In the genomic region with DNA sequence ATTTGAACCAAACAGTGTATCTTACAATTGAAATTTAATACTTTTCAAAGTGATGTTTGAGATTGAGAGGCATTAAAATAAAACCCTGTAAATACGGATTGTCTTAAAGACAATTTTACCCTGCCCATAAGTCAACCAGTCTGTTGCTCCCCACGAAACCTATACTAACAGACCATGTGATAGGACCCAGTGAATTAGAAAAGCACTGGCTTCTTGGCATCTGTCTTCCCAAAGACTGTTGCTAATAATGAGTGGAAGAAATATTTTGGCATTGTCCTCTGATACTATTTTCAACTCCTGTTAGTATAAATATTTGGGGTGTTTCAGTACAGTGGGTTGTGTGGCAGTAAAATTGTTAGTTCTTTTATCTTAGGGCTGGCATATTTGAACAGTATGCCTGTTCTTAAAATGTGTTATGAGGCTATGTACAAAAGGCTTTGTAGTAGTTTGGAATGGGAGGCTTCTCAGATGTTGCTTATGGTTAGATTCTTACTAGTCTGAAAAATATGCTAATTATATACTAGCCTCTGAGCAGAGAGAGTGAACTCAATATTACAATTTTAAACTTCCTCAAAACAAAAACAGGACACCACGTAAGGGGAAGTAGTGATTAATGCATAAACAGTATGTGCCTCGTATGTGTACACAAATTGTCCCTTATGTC, we compare ENCODE assay signal across 8 cellular contexts.
A peak's percentile ranks its signal among the peaks of the same experiment; 100 is the strongest.
DNase-seq lines count a peak whose midpoint lies in the region; ATAC-seq, FAIRE-seq and TF ChIP-seq lines count a peak whose summit lies in the region.

No MANE protein-coding gene starts in this region.

- POLR2A ChIA-PET in activated CD4-positive, alpha-beta T cell treated with anti-CD3 and anti-CD28 coated beads for 36 hours (lab: Charles Lee), result interaction anchor here (0.7 kb wide), 1 partner anchor 100 kb away, joined by 3 read pairs; no protein-coding TSS in a partner anchor
- POLR2A ChIA-PET in GM12878 (lab: Charles Lee), result no interaction called here

- no peak; a peak in 1 of 4 replicates for TF ChIP-seq EP300 in GM12878 (IDR thresholded peaks at IDR 0.05; ENCODE audit: borderline replicate concordance in 1 of 2, control insufficient read depth in 1 of 2, low read depth in 2 of 2, low read length in 2 of 2)
- no peak for TF ChIP-seq EP300 in stomach (IDR thresholded peaks at IDR 0.05)

- RAD21 ChIA-PET in GM12878 (lab: Charles Lee; ENCODE audit: unreplicated experiment), result no interaction called here

- in situ Hi-C loops in GM12878 (cut with MboI), result no loop called here

- no peak overlapping the region for H3K4me3 Mint-ChIP-seq in activated CD4-positive, alpha-beta T cell treated with anti-CD3 and anti-CD28 coated beads for 36 hours

- BruUV-seq in GM12878 (replicated peaks; lab: Mats Ljungman, UMichigan), result no TSS peak

- peaks cover 67% of the 10 kb centered on the region for H3K4me1 Mint-ChIP-seq in activated CD4-positive, alpha-beta T cell treated with anti-CD3 and anti-CD28 coated beads for 36 hours

- H4K20me1 ChIP-seq in GM12878 (ENCODE audit: control insufficient read depth, insufficient read depth), result no peaks in the 10 kb centered on the region

- H3K36me3 ChIP-seq in GM12878 (ENCODE audit: control insufficient read depth in 2 of 2, insufficient read depth in 2 of 2, low read length in 1 of 2) (peaks cover 0 to 9% of the 10 kb centered on the region in 2 experiments; a peak in 2 of 4 replicates), stomach (peaks cover 0 to 10% (median 4%) of the 10 kb centered on the region in 4 donors), thyroid gland (no peaks in the 10 kb centered on the region)

- no peak for ATAC-seq in activated CD4-positive, alpha-beta T cell treated with anti-CD3 and anti-CD28 coated beads for 36 hours
- ATAC-seq in HG02981 (IDR thresholded peaks at IDR 0.05; ENCODE audit: unreplicated experiment) (peak; percentile 60), GM12878 (peak; percentile 80)

- SMC1A ChIA-PET in GM12878 (lab: Charles Lee; ENCODE audit: uncharacterized antibody, unreplicated experiment), result no interaction called here

- peak overlapping the region; percentile 37 for H2AFZ ChIP-seq in GM12878 (ENCODE audit: control insufficient read depth, low read depth, low read length)

- TF ChIP-seq POLR2A in GM12878 (IDR thresholded peaks at IDR 0.05; ENCODE audit: low read depth, low read length) (no peak), stomach (IDR thresholded peaks at IDR 0.05) (no peak), thyroid gland (IDR thresholded peaks at IDR 0.05) (no peak), lower leg skin (IDR thresholded peaks at IDR 0.05) (no peak)

- no peak for DNase-seq in activated CD4-positive, alpha-beta T cell treated with anti-CD3 and anti-CD28 coated beads for 36 hours
- DNase-seq in activated CD4-positive, alpha-beta T cell treated with anti-CD3 and anti-CD28 coated beads for 48 hours, result no peak
- DNase-seq in GM12878 (ENCODE audit: low read depth, low spot score) (no peak), stomach (no peak), COLO829 (ENCODE audit: low spot score) (no peak), thyroid gland (no peak), lower leg skin (ENCODE audit: low spot score in 2 of 2) (no peak)

- H3K79me2 ChIP-seq in GM12878 (ENCODE audit: control insufficient read depth, insufficient read depth, low read length), result peaks cover 36% of the 10 kb centered on the region

- intact Hi-C loops in activated CD4-positive, alpha-beta T cell treated with anti-CD3 and anti-CD28 coated beads for 36 hours (cut with DNase I, micrococcal nuclease), result no loop called here
- intact Hi-C loops in GM12878 (cut with micrococcal nuclease; ENCODE audit: unreplicated experiment) (no loop called here), stomach (cut with DNase I; ENCODE audit: low total_unique reads) (no loop called here), thyroid gland (cut with DNase I) (no loop called here), lower leg skin (cut with DNase I; ENCODE audit: low total_unique reads) (no loop called here)

- no peaks in the 10 kb centered on the region for H3K27me3 Mint-ChIP-seq in activated CD4-positive, alpha-beta T cell treated with anti-CD3 and anti-CD28 coated beads for 36 hours

- H3K27me3 ChIP-seq in GM12878 (replicated peaks in 1 of 2; ENCODE audit: control insufficient read depth in 2 of 2, insufficient read depth in 2 of 2, low read length in 1 of 2) (no peaks in the 10 kb centered on the region), stomach (no peaks in the 10 kb centered on the region), thyroid gland (no peaks in the 10 kb centered on the region)

- H3K4me3 ChIP-seq in GM12878 (0 out of 2 replicates have a peak overlapping the region, but pooled peaks have one; percentile 2), stomach (no peak overlapping the region), thyroid gland (replicated peaks in 1 of 3) (no peak overlapping the region), lower leg skin (ENCODE audit: low read depth, poor library complexity, severe bottlenecking) (no peak overlapping the region)

- CTCF ChIA-PET in activated CD4-positive, alpha-beta T cell treated with anti-CD3 and anti-CD28 coated beads for 36 hours (lab: Charles Lee), result interaction anchor here (1.0 kb wide), 1 partner anchor 22 kb away, joined by 3 read pairs; no protein-coding TSS in a partner anchor
- CTCF ChIA-PET in GM12878 (lab: Yijun Ruan, JAX), result interaction anchor here (0.8 to 1.1 kb wide), 2 partner anchors 9 to 22 kb away, joined by 4 to 5 read pairs; no protein-coding TSS in a partner anchor

- no peaks in the 10 kb centered on the region for H3K9me3 Mint-ChIP-seq in activated CD4-positive, alpha-beta T cell treated with anti-CD3 and anti-CD28 coated beads for 36 hours (ENCODE audit: low read depth)

- TF ChIP-seq RAD21 in GM12878 (IDR thresholded peaks at IDR 0.05; ENCODE audit: insufficient read depth, low read depth, low read length), result no peak

- H3K4me1 ChIP-seq in GM12878 (ENCODE audit: control insufficient read depth, insufficient read depth, low read length) (peaks cover 48% of the 10 kb centered on the region), stomach (peaks cover 26 to 59% (median 42%) of the 10 kb centered on the region in 4 donors), thyroid gland (no peaks in the 10 kb centered on the region)

- no peak overlapping the region; the same call in 1 of the 2 replicates for H3K9ac ChIP-seq in GM12878 (ENCODE audit: control insufficient read depth, insufficient read depth, low read length)

- no peak for FAIRE-seq in GM12878 (lab: Jason Lieb, UNC)

- TF ChIP-seq CTCF in GM12878 (IDR thresholded peaks at IDR 0.05 in 2 of 3, conservative IDR thresholded peaks at IDR 0.05 in 1 of 3; ENCODE audit: control insufficient read depth in 2 of 3, extremely low read depth in 1 of 3, insufficient read depth in 1 of 3, low read depth in 3 of 3, low read length in 3 of 3) (no peak), stomach (IDR thresholded peaks at IDR 0.05) (no peak), thyroid gland (IDR thresholded peaks at IDR 0.05) (no peak), lower leg skin (IDR thresholded peaks at IDR 0.05) (no peak)

- 46% methylated on average over 4 of the region's 4 CpGs for WGBS in GM12878 (ENCODE audit: insufficient coverage, insufficient replicate concordance, low lambda C conversion rate, missing lambda C conversion rate)
- WGBS in stomach, 5 donors, result 24 to 44% (median 35%) methylated on average over 4 of the region's 4 CpGs
- 76 to 81% methylated on average over 4 of the region's 4 CpGs for WGBS in thyroid gland, 2 donors
- WGBS in lower leg skin, 2 donors, result 37 to 39% methylated on average over 4 of the region's 4 CpGs

- H3K4me2 ChIP-seq in GM12878 (ENCODE audit: control insufficient read depth, insufficient read depth), result peak overlapping the region; percentile 61

- H3K27ac ChIP-seq in GM12878 (ENCODE audit: control insufficient read depth, insufficient read depth) (peak overlapping the region; percentile 66), stomach (peak overlapping the region in 4 of 5 donors; percentile 20 to 76 (median 64)), thyroid gland (no peak overlapping the region)

- H3K36me3 Mint-ChIP-seq in activated CD4-positive, alpha-beta T cell treated with anti-CD3 and anti-CD28 coated beads for 36 hours (ENCODE audit: low read depth), result peaks cover 67% of the 10 kb centered on the region

- H3K27ac Mint-ChIP-seq in activated CD4-positive, alpha-beta T cell treated with anti-CD3 and anti-CD28 coated beads for 36 hours, result peak overlapping the region; percentile 75

- H3K9me3 ChIP-seq in GM12878 (replicated peaks; ENCODE audit: control insufficient read depth, insufficient read depth, low read length), result no peaks in the 10 kb centered on the region
- H3K9me3 ChIP-seq in stomach, result no peaks in the 10 kb centered on the region
- no peaks in the 10 kb centered on the region for H3K9me3 ChIP-seq in thyroid gland

TF ChIP-seq in GM12878, 131 proteins besides CTCF, POLR2A, EP300 and RAD21:
- TF ChIP-seq TCF12 (IDR thresholded peaks at IDR 0.05; ENCODE audit: low read depth, low read length), result no peak
- TF ChIP-seq, protein P1, sequence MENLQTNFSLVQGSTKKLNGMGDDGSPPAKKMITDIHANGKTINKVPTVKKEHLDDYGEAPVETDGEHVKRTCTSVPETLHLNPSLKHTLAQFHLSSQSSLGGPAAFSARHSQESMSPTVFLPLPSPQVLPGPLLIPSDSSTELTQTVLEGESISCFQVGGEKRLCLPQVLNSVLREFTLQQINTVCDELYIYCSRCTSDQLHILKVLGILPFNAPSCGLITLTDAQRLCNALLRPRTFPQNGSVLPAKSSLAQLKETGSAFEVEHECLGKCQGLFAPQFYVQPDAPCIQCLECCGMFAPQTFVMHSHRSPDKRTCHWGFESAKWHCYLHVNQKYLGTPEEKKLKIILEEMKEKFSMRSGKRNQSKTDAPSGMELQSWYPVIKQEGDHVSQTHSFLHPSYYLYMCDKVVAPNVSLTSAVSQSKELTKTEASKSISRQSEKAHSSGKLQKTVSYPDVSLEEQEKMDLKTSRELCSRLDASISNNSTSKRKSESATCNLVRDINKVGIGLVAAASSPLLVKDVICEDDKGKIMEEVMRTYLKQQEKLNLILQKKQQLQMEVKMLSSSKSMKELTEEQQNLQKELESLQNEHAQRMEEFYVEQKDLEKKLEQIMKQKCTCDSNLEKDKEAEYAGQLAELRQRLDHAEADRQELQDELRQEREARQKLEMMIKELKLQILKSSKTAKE (IDR thresholded peaks at IDR 0.05; ENCODE audit: low read depth, poor library complexity, severe bottlenecking), result peak; percentile 16
- 0 out of 2 replicates have a peak, but pooled peaks have one; percentile 30 for TF ChIP-seq PML (IDR thresholded peaks at IDR 0.05; ENCODE audit: low read length)

Comparison
In these comparisons a context has a peak if more than half of its experiments do, and no peak if none do; other contexts are left out.
1. H3K27ac ChIP-seq: peak in GM12878 (single experiment) and stomach (4 of 5); none in thyroid gland (0 of 3).